In the genomic region with DNA sequence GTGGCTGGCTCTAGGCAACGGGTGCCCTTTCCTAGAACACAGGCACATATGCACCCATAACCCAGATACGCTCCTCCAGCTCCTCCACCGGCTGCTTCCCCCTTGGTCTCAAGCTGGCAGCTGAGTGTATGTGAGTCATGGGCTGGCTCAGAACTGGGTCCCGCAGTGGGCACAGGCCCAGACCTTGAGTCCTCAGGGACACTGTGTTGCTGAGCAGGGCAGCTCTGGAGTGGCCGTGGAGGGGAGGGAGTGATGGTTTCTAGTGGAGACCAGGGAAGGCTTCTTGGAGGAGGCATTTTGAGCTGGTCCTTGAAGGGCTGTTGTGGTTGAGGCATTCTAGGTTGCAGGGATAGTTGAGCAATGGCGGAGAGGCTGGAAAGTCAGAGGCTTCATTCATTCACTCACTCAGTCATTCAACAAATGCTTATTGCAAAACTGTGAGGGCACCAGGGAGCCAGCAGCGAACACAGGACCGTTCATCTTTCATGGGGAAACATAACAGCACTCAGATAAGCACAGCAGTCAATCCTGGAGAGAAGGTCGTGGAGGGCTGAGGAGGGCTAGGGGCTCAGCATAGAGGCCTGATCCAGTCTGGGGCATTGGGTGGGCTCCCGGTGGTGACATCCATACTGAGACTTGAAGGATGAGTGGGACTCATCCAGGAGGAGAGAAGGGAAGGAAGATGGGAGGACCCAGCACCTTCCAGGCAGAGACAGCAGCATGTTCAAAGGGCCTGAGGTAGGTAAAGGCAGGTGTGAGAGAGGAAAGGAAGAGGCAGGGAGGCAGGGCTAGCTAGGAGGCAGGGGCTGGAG, we compare ENCODE assay signal across 1 cellular context.
TF ChIP-seq lines count a peak whose summit lies in the region.

No MANE protein-coding gene starts in this region.

TF ChIP-seq in IMR-90, 13 proteins besides CTCF, POLR2A, EP300 and RAD21:
- TF ChIP-seq, protein P1, sequence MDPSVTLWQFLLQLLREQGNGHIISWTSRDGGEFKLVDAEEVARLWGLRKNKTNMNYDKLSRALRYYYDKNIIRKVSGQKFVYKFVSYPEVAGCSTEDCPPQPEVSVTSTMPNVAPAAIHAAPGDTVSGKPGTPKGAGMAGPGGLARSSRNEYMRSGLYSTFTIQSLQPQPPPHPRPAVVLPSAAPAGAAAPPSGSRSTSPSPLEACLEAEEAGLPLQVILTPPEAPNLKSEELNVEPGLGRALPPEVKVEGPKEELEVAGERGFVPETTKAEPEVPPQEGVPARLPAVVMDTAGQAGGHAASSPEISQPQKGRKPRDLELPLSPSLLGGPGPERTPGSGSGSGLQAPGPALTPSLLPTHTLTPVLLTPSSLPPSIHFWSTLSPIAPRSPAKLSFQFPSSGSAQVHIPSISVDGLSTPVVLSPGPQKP (IDR thresholded peaks at IDR 0.05; ENCODE audit: borderline replicate concordance, low read depth, low read length): no peak
- TF ChIP-seq MAZ (IDR thresholded peaks at IDR 0.05; ENCODE audit: borderline replicate concordance, low read depth, low read length) (no peak), MXI1 (IDR thresholded peaks at IDR 0.05; ENCODE audit: borderline replicate concordance, low read depth, low read length) (no peak), SMC3 (IDR thresholded peaks at IDR 0.05; ENCODE audit: low read depth, low read length) (no peak), CHD1 (IDR thresholded peaks at IDR 0.05; ENCODE audit: low read depth, low read length) (no peak), CEBPB (IDR thresholded peaks at IDR 0.05; ENCODE audit: low read depth, low read length) (no peak), MAFK (IDR thresholded peaks at IDR 0.05; ENCODE audit: low read depth, low read length) (no peak), RFX5 (IDR thresholded peaks at IDR 0.05; ENCODE audit: low read depth, low read length) (no peak), BHLHE40 (IDR thresholded peaks at IDR 0.05; ENCODE audit: low read depth, low read length) (no peak), FOS (IDR thresholded peaks at IDR 0.05; ENCODE audit: low read depth, low read length) (no peak), NFE2L2 (IDR thresholded peaks at IDR 0.05; ENCODE audit: low read depth, low read length) (no peak), RCOR1 (IDR thresholded peaks at IDR 0.05; ENCODE audit: insufficient replicate concordance, low read length) (no peak)
- TF ChIP-seq, protein P2, sequence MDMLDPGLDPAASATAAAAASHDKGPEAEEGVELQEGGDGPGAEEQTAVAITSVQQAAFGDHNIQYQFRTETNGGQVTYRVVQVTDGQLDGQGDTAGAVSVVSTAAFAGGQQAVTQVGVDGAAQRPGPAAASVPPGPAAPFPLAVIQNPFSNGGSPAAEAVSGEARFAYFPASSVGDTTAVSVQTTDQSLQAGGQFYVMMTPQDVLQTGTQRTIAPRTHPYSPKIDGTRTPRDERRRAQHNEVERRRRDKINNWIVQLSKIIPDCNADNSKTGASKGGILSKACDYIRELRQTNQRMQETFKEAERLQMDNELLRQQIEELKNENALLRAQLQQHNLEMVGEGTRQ (IDR thresholded peaks at IDR 0.05; ENCODE audit: low read depth, low read length): no peak
